In the genomic region with DNA sequence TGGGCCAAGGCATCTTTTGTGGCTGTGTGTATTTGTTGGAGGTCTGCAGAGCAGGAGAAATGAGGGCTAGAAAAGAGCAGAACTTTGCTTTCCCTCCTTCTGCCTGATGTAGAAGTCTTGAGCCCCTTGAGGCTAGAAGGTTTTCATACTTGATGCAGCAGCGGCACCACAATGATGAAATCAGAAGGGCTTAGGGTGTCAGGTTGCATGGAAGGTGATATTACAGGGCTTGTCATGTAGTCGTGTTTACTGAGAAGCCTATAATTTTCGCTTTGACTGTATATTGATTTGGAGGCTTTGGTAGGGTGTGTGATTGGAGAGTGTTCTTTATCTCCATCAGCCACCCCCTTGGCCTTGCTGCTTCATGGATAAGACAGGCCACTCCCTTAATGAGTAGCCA, we compare ENCODE assay signal across 20 cellular contexts.
DNase-seq lines count a peak whose midpoint lies in the region; TF ChIP-seq lines count a peak whose summit lies in the region.
"Had no signal": no experiment of that assay in that cellular context is flagged by ENCODE, and none has a peak within 500 bp of the region (broad histone marks: within the 10 kb centered on the region; RNA-seq: fewer than 3 reads in every experiment).

No MANE protein-coding gene starts in this region.

- H3K4me3 ChIP-seq in LNCaP clone FGC (ENCODE audit: low read depth, low read length) (no peak overlapping the region), esophagus squamous epithelium (no peak overlapping the region)
- H3K4me3 ChIP-seq: esophagus muscularis mucosa, lower lobe of right lung, ovary had no signal

- TF ChIP-seq CTCF in C4-2B (conservative IDR thresholded peaks at IDR 0.05): no peak
- no peak for TF ChIP-seq CTCF in LNCaP clone FGC (IDR thresholded peaks at IDR 0.05; ENCODE audit: control insufficient read depth, extremely low read depth, insufficient read depth)
- TF ChIP-seq CTCF in esophagus squamous epithelium (IDR thresholded peaks at IDR 0.05): no peak

- H3K4me1 ChIP-seq in esophagus squamous epithelium: peaks cover 9 to 74% (median 35%) of the 10 kb centered on the region in 3 donors

- no peaks in the 10 kb centered on the region for H3K9me3 Mint-ChIP-seq in T-helper 2 cell treated with Interferon-gamma antibody and Interleukin-4, amounts not matched to agents 5 μg/mL and 100 μg/mL, for 36 hours
- H3K9me3 Mint-ChIP-seq: activated naive CD4-positive, alpha-beta T cell treated with anti-CD3 and anti-CD28 coated beads, Interleukin-2, amount 50 U/mL, for 72 hours; activated T-cell treated with anti-CD3 and anti-CD28 coated beads, Interleukin-2, amount 50 U/mL, for 24 hours; CD4-positive, alpha-beta memory T cell had no signal

- no peaks in the 10 kb centered on the region for H3K9me3 ChIP-seq in esophagus squamous epithelium
- H3K9me3 ChIP-seq: esophagus muscularis mucosa, lower lobe of right lung, ovary had no signal

- no peak overlapping the region for H3K27ac Mint-ChIP-seq in T-helper 2 cell treated with Interferon-gamma antibody and Interleukin-4, amounts not matched to agents 5 μg/mL and 100 μg/mL, for 36 hours
- H3K27ac Mint-ChIP-seq: activated naive CD4-positive, alpha-beta T cell treated with anti-CD3 and anti-CD28 coated beads, Interleukin-2, amount 50 U/mL, for 72 hours; activated T-cell treated with anti-CD3 and anti-CD28 coated beads, Interleukin-2, amount 50 U/mL, for 24 hours; CD4-positive, alpha-beta memory T cell had no signal

- no peaks in the 10 kb centered on the region for H3K36me3 ChIP-seq in esophagus squamous epithelium
- H3K36me3 ChIP-seq: brain microvascular endothelial cell, esophagus muscularis mucosa, lower lobe of right lung, ovary had no signal

- TF ChIP-seq POLR2A in esophagus squamous epithelium (IDR thresholded peaks at IDR 0.05): no peak

- H3K4me1 Mint-ChIP-seq in T-helper 2 cell treated with Interferon-gamma antibody and Interleukin-4, amounts not matched to agents 5 μg/mL and 100 μg/mL, for 36 hours (ENCODE audit: low read depth): no peaks in the 10 kb centered on the region
- H3K4me1 Mint-ChIP-seq: CD4-positive, alpha-beta memory T cell had no signal

- intact Hi-C loops in esophagus squamous epithelium (cut with DNase I): loop anchor here (10.0 kb wide), 1 partner anchor 50 kb away; no protein-coding TSS in a partner anchor

- peaks cover 13% of the 10 kb centered on the region for H3K27me3 Mint-ChIP-seq in T-helper 2 cell treated with Interferon-gamma antibody and Interleukin-4, amounts not matched to agents 5 μg/mL and 100 μg/mL, for 36 hours (ENCODE audit: low read depth)

- no peak overlapping the region for H3K4me3 Mint-ChIP-seq in T-helper 2 cell treated with Interferon-gamma antibody and Interleukin-4, amounts not matched to agents 5 μg/mL and 100 μg/mL, for 36 hours
- H3K4me3 Mint-ChIP-seq: activated T-cell treated with anti-CD3 and anti-CD28 coated beads, Interleukin-2, amount 50 U/mL, for 24 hours; CD4-positive, alpha-beta memory T cell had no signal

- peak; percentile 19 for DNase-seq in LNCaP clone FGC (ENCODE audit: low read depth)
- peak; percentile 10 for DNase-seq in NCI-H524 treated with DMSO at 0.1 percent for 48 hours (lab: John Stamatoyannopoulos, UW)
- DNase-seq in esophagus squamous epithelium (lab: John Stamatoyannopoulos, UW): no peak
- no peak for DNase-seq in T-helper 2 cell treated with Interferon-gamma antibody and Interleukin-4, amounts not matched to agents 5 μg/mL and 100 μg/mL, for 36 hours (ENCODE audit: low spot score)
- no peak for DNase-seq in NCI-H446 treated with DMSO at 0.1 percent for 48 hours (lab: John Stamatoyannopoulos, UW)
- DNase-seq in D341Med (ENCODE audit: low spot score): no peak
- DNase-seq in stimulated activated naive CD4-positive, alpha-beta T cell (lab: John Stamatoyannopoulos, UW): no peak
- DNase-seq: activated CD4-positive, alpha-beta T cell treated with anti-CD3 and anti-CD28 coated beads, Interleukin-2, amount 50 U/mL, for 1 hour; activated T-cell treated with anti-CD3 and anti-CD28 coated beads, Interleukin-2, amount 50 U/mL, for 24 hours; brain microvascular endothelial cell; CD4-positive, alpha-beta memory T cell; glutamatergic neuron; lower lobe of right lung; NCI-H82; ovary; stimulated activated CD4-positive, alpha-beta T cell treated with anti-CD3 and anti-CD28 coated beads, Interleukin-4, amount 100 ng/mL, for 1 hour; substantia nigra had no signal

- H3K36me3 Mint-ChIP-seq in T-helper 2 cell treated with Interferon-gamma antibody and Interleukin-4, amounts not matched to agents 5 μg/mL and 100 μg/mL, for 36 hours (ENCODE audit: low read depth): no peaks in the 10 kb centered on the region
- H3K36me3 Mint-ChIP-seq: activated naive CD4-positive, alpha-beta T cell treated with anti-CD3 and anti-CD28 coated beads, Interleukin-2, amount 50 U/mL, for 72 hours; CD4-positive, alpha-beta memory T cell had no signal

- WGBS in esophagus squamous epithelium, 2 donors: 41 to 71% methylated on average over 3 of the region's 3 CpGs

- H3K27me3 ChIP-seq in esophagus squamous epithelium: no peaks in the 10 kb centered on the region
- H3K27me3 ChIP-seq: brain microvascular endothelial cell, esophagus muscularis mucosa, ovary had no signal

- H3K27ac ChIP-seq in C4-2B: peak overlapping the region; percentile 20; the same call in 1 of the 2 replicates
- H3K27ac ChIP-seq in esophagus squamous epithelium: peak overlapping the region in 3 of 4 donors; percentile 22 to 51 (median 46)
- H3K27ac ChIP-seq: brain microvascular endothelial cell, esophagus muscularis mucosa, lower lobe of right lung, ovary had no signal

Comparison
In these comparisons a context has a peak if more than half of its experiments do, and no peak if none do; other contexts are left out.
1. DNase-seq: peak in LNCaP clone FGC (single experiment) and NCI-H524 treated with DMSO at 0.1 percent for 48 hours (single experiment); none in esophagus squamous epithelium (single experiment), T-helper 2 cell treated with Interferon-gamma antibody and Interleukin-4, amounts not matched to agents 5 μg/mL and 100 μg/mL, for 36 hours (single experiment), NCI-H446 treated with DMSO at 0.1 percent for 48 hours (single experiment), D341Med (single experiment) and stimulated activated naive CD4-positive, alpha-beta T cell (0 of 6).